In genomic region chr1:12161662-12162458, GRCh38 we compare ENCODE assay signal across 8 cellular contexts. TPM values are rescaled to one million over a fixed set of nuclear protein-coding genes. Genes with fewer than 3 reads are reported as not detected.
DNase-seq lines count a peak whose midpoint lies in the region; ATAC-seq and TF ChIP-seq lines count a peak whose summit lies in the region.

No MANE protein-coding gene starts in this region.

- CTCF ChIA-PET in activated CD8-positive, alpha-beta memory T cell treated with anti-CD3 and anti-CD28 coated beads, Interleukin-2, amount 10 ng/mL, durations not matched to agents 7 days and 5 days (lab: Charles Lee) = interaction anchor here (1.0 to 3.7 kb wide), 7 partner anchors 10 to 67 kb away, joined by 3 to 36 read pairs (median 7); no protein-coding TSS in a partner anchor

- H3K9me3 ChIP-seq in esophagus (ENCODE audit: control insufficient read depth in 2 of 2, insufficient read depth in 1 of 2, low read depth in 1 of 2, low read length in 1 of 2) (no peaks in the 10 kb centered on the region), thyroid gland (no peaks in the 10 kb centered on the region)

- peak in 1 of 2 donors; percentile 24 for TF ChIP-seq POLR2A in thyroid gland (IDR thresholded peaks at IDR 0.05)

- H3K36me3 ChIP-seq in esophagus (ENCODE audit: control insufficient read depth in 2 of 2, insufficient read depth in 2 of 2, low read length in 1 of 2) (no peaks in the 10 kb centered on the region), thyroid gland (no peaks in the 10 kb centered on the region)

- H3K27ac ChIP-seq in esophagus (ENCODE audit: low read depth in 2 of 2, low read length in 1 of 2) (peak overlapping the region; percentile 67 to 69), thyroid gland (peak overlapping the region in 2 of 3 donors; percentile 39 to 64)

- DNase-seq in GM13977 (ENCODE audit: low spot score) (peak; percentile 85), NCI-H2196 (lab: John Stamatoyannopoulos, UW; ENCODE audit: unreplicated experiment) (peak; percentile 65), non-pigmented ciliary epithelial cell (ENCODE audit: low read depth) (peak; percentile 70), thyroid gland (peak; percentile 71 to 72), SHP77 (lab: John Stamatoyannopoulos, UW) (no peak)
- peak; percentile 95 for DNase-seq in activated CD8-positive, alpha-beta memory T cell treated with anti-CD3 and anti-CD28 coated beads, Interleukin-2, amount 10 ng/mL, durations not matched to agents 7 days and 5 days

- peak overlapping the region; percentile 44 for H3K4me3 Mint-ChIP-seq in activated CD8-positive, alpha-beta memory T cell treated with anti-CD3 and anti-CD28 coated beads, Interleukin-2, amount 10 ng/mL, durations not matched to agents 7 days and 5 days

- no peaks in the 10 kb centered on the region for H3K27me3 ChIP-seq in esophagus (ENCODE audit: control insufficient read depth in 1 of 2, insufficient read depth in 2 of 2, low read length in 2 of 2)
- H3K27me3 ChIP-seq in thyroid gland = no peaks in the 10 kb centered on the region

- peaks cover 0 to 14% of the 10 kb centered on the region in 2 donors for H3K4me1 ChIP-seq in esophagus (ENCODE audit: control insufficient read depth in 2 of 2, insufficient read depth in 2 of 2, low read length in 1 of 2)
- H3K4me1 ChIP-seq in thyroid gland = peaks cover 11 to 49% of the 10 kb centered on the region in 2 donors

- ATAC-seq in HG02610 (IDR thresholded peaks at IDR 0.05; ENCODE audit: unreplicated experiment) = peak; percentile 73
- ATAC-seq in activated CD8-positive, alpha-beta memory T cell treated with anti-CD3 and anti-CD28 coated beads, Interleukin-2, amount 10 ng/mL, durations not matched to agents 7 days and 5 days = peak; percentile 87

- no peak overlapping the region for H3K4me3 ChIP-seq in esophagus (ENCODE audit: low read depth in 1 of 2, low read length in 2 of 2)
- no peak overlapping the region for H3K4me3 ChIP-seq in thyroid gland (replicated peaks in 1 of 3)

- intact Hi-C loops in thyroid gland (cut with DNase I) = no loop called here

- H3K27ac Mint-ChIP-seq in activated CD8-positive, alpha-beta memory T cell treated with anti-CD3 and anti-CD28 coated beads, Interleukin-2, amount 10 ng/mL, durations not matched to agents 7 days and 5 days = peak overlapping the region; percentile 99

- TF ChIP-seq CTCF in GM13977 (IDR thresholded peaks at IDR 0.05; ENCODE audit: extremely low read depth, insufficient read depth, missing control alignments) = no peak
- TF ChIP-seq CTCF in thyroid gland (IDR thresholded peaks at IDR 0.05) = no peak

- no peaks in the 10 kb centered on the region for H3K27me3 Mint-ChIP-seq in activated CD8-positive, alpha-beta memory T cell treated with anti-CD3 and anti-CD28 coated beads, Interleukin-2, amount 10 ng/mL, durations not matched to agents 7 days and 5 days

- no peaks in the 10 kb centered on the region for H3K36me3 Mint-ChIP-seq in activated CD8-positive, alpha-beta memory T cell treated with anti-CD3 and anti-CD28 coated beads, Interleukin-2, amount 10 ng/mL, durations not matched to agents 7 days and 5 days

- WGBS in esophagus, 2 donors = 23 to 27% methylated on average over 9 of the region's 9 CpGs
- WGBS in thyroid gland, 2 donors = 42 to 57% methylated on average over 9 of the region's 9 CpGs

- H3K9me3 Mint-ChIP-seq in activated CD8-positive, alpha-beta memory T cell treated with anti-CD3 and anti-CD28 coated beads, Interleukin-2, amount 10 ng/mL, durations not matched to agents 7 days and 5 days (ENCODE audit: low read depth) = no peaks in the 10 kb centered on the region

- H3K4me1 Mint-ChIP-seq in activated CD8-positive, alpha-beta memory T cell treated with anti-CD3 and anti-CD28 coated beads, Interleukin-2, amount 10 ng/mL, durations not matched to agents 7 days and 5 days = peaks cover 83% of the 10 kb centered on the region

- in situ Hi-C loops in GM13977 (cut with MboI; ENCODE audit: low pct_unique_long_range_greater_than_20kb, low sequenced_read_pairs, unreplicated experiment) = no loop called here

RNA-seq across cellular contexts. Expression of gene TNFRSF1B, which starts 4.9 kb away (rescaled TPM):
- total RNA-seq in activated CD8-positive, alpha-beta memory T cell treated with anti-CD3 and anti-CD28 coated beads, Interleukin-2, amount 10 ng/mL, durations not matched to agents 7 days and 5 days = 100 to 1,000 TPM; 294 to 370 TPM
- 1 to 10 TPM; 1.8 to 3.4 TPM for polyA plus RNA-seq in esophagus
- total RNA-seq in thyroid gland = 10 to 100 TPM in 2 of 4 donors, 1 to 10 TPM in 2; 4.4 to 20.4 (median 9.0) TPM

Comparison
In these comparisons a context has a peak if more than half of its experiments do, and no peak if none do; other contexts are left out.
1. DNase-seq: peak in GM13977 (single experiment), NCI-H2196 (single experiment), activated CD8-positive, alpha-beta memory T cell treated with anti-CD3 and anti-CD28 coated beads, Interleukin-2, amount 10 ng/mL, durations not matched to agents 7 days and 5 days (single experiment), non-pigmented ciliary epithelial cell (single experiment) and thyroid gland (2 of 2); none in SHP77 (0 of 2).
2. RNA of gene TNFRSF1B, which starts 4.9 kb away (total RNA-seq): 294 to 370 TPM in activated CD8-positive, alpha-beta memory T cell treated with anti-CD3 and anti-CD28 coated beads, Interleukin-2, amount 10 ng/mL, durations not matched to agents 7 days and 5 days; 4.4 to 20.4 TPM in thyroid gland; every median in the first group is over 10 times any median in the second.